In the genomic region with DNA sequence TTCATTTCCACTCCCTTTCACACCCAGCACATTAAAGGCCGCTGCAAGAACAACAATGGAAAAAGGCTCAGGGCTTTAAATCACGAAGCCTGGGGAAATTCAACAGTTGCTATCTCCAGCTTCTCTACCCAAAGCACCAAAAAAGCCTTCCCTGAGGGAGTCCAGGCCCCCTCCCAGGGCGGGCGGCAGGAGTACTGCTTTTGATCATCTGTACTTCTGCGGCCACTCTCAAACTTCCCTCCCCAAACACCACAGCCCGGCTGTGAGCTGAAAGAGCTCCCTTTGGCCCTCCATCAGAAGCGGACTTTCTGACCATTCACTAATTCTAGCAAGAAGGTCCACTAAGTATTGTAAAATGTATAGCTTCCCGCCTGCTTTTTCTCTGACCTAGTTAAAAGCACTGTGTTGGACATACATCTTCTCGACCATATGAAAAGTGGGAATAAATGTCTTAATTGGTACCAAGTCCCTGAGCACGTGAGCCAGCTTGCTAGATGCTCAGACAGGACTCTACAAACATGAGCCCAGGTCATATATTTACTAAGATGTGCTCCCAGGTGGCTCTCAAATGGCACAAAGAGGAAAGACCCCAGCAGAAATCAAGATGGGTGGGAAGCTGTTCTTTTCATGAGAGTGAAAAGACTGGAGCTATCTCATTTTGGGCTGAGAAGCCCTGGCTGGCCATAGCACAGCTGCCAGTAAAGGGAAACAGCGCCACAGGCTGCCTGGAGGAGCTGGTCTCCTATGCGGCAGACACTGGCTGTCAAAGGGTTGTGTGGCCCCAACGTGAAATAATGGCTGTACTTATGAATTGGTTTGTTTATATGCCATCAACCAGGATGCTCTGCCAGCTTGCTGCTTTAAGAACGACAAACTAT, we compare ENCODE assay signal across 9 cellular contexts. TPM values are rescaled to one million over a fixed set of nuclear protein-coding genes. Genes with fewer than 3 reads are reported as not detected.
DNase-seq lines count a peak whose midpoint lies in the region; ATAC-seq and TF ChIP-seq lines count a peak whose summit lies in the region.
"Had no signal": no experiment of that assay in that cellular context is flagged by ENCODE, and none has a peak within 500 bp of the region (broad histone marks: within the 10 kb centered on the region; RNA-seq: fewer than 3 reads in every experiment).

No MANE protein-coding gene starts in this region.

- H3K9me3 Mint-ChIP-seq in CD4-positive, alpha-beta memory T cell: peaks cover 0 to under 1% (median 0%) of the 10 kb centered on the region in 8 donors
- no peaks in the 10 kb centered on the region for H3K9me3 Mint-ChIP-seq in MCF 10A (ENCODE audit: unreplicated experiment)

- BruUV-seq in MCF 10A (replicated peaks; lab: Mats Ljungman, UMichigan): no TSS peak

- POLR2A ChIA-PET in CD4-positive, alpha-beta memory T cell (lab: Charles Lee; ENCODE audit: partially characterized antibody): interaction anchor here (1.0 to 2.7 kb wide), 3 partner anchors 27 to 146 kb away, joined by 3 to 10 read pairs (median 7); partner anchors contain the start of gene SIRT5
- POLR2A ChIA-PET in MCF 10A (lab: Yijun Ruan, JAX): interaction anchor here (0.6 to 1.4 kb wide), 3 partner anchors 11 to 31 kb away, joined by 3 to 4 read pairs (median 3); no protein-coding TSS in a partner anchor

- H3K27ac ChIP-seq in CD4-positive, alpha-beta memory T cell (ENCODE audit: low read depth, low read length): no peak overlapping the region
- H3K27ac ChIP-seq in transverse colon: peak overlapping the region; percentile 35 to 41 (median 38)

- H3K27me3 Mint-ChIP-seq in CD4-positive, alpha-beta memory T cell: no peaks in the 10 kb centered on the region
- H3K27me3 Mint-ChIP-seq in MCF 10A (ENCODE audit: insufficient read depth, unreplicated experiment): no peaks in the 10 kb centered on the region

- H3K36me3 Mint-ChIP-seq in CD4-positive, alpha-beta memory T cell: no peaks in the 10 kb centered on the region
- no peaks in the 10 kb centered on the region for H3K36me3 Mint-ChIP-seq in MCF 10A (ENCODE audit: insufficient read depth, unreplicated experiment)

- CTCF ChIA-PET in CD4-positive, alpha-beta memory T cell (lab: Charles Lee; ENCODE audit: partially characterized antibody): interaction anchor here (1.0 to 1.5 kb wide), 8 partner anchors 9 to 145 kb away, joined by 3 to 7 read pairs (median 3); partner anchors contain the start of gene SIRT5
- CTCF ChIA-PET in MCF 10A (lab: Yijun Ruan, JAX): interaction anchor here (0.7 kb wide), 1 partner anchor 14 kb away, joined by 4 read pairs; no protein-coding TSS in a partner anchor

- peak overlapping the region; percentile 7 to 24 for H3K4me3 ChIP-seq in CD4-positive, alpha-beta memory T cell (ENCODE audit: low read length in 2 of 2)
- no peak overlapping the region for H3K4me3 ChIP-seq in transverse colon

- peak overlapping the region; percentile 67 to 90 (median 85) for H3K27ac Mint-ChIP-seq in CD4-positive, alpha-beta memory T cell
- peak overlapping the region; percentile 68 for H3K27ac Mint-ChIP-seq in MCF 10A (ENCODE audit: low read depth, unreplicated experiment)

- no peaks in the 10 kb centered on the region for H3K27me3 ChIP-seq in CD4-positive, alpha-beta memory T cell (ENCODE audit: insufficient read depth, low read length)
- H3K27me3 ChIP-seq in transverse colon: no peaks in the 10 kb centered on the region

- no peaks in the 10 kb centered on the region for H3K36me3 ChIP-seq in CD4-positive, alpha-beta memory T cell (ENCODE audit: insufficient read depth, low read length)
- no peaks in the 10 kb centered on the region for H3K36me3 ChIP-seq in transverse colon

- H3K9me3 ChIP-seq in CD4-positive, alpha-beta memory T cell (ENCODE audit: control insufficient read depth in 1 of 2, low read length in 2 of 2): no peaks in the 10 kb centered on the region
- no peaks in the 10 kb centered on the region for H3K9me3 ChIP-seq in transverse colon

- ATAC-seq in GM19025 (IDR thresholded peaks at IDR 0.05; ENCODE audit: low read depth, unreplicated experiment) (peak; percentile 24), HG03103 (IDR thresholded peaks at IDR 0.05; ENCODE audit: low read depth, unreplicated experiment) (peak; percentile 17)
- ATAC-seq: HCT116 had no signal

- no peak for TF ChIP-seq EP300 in transverse colon (IDR thresholded peaks at IDR 0.05; ENCODE audit: low read depth)

- peaks cover 45% of the 10 kb centered on the region for H3K4me1 ChIP-seq in CD4-positive, alpha-beta memory T cell (ENCODE audit: insufficient read depth, low read length)
- peaks cover 0 to 31% (median 9%) of the 10 kb centered on the region in 4 donors for H3K4me1 ChIP-seq in transverse colon

- intact Hi-C loops in CD4-positive, alpha-beta memory T cell (cut with micrococcal nuclease): loop anchor here (5.0 to 10.0 kb wide), 2 partner anchors 59 to 74 kb away; partner anchors contain the start of gene GFOD1
- intact Hi-C loops in MCF 10A (cut with micrococcal nuclease): no loop called here
- intact Hi-C loops in transverse colon (cut with DNase I; ENCODE audit: low total_unique reads): no loop called here

- no peak for DNase-seq in CD4-positive, alpha-beta memory T cell
- DNase-seq in MCF 10A (ENCODE audit: unreplicated experiment): no peak
- DNase-seq in transverse colon: no peak
- DNase-seq in effector CD8-positive, alpha-beta T cell (lab: John Stamatoyannopoulos, UW): no peak
- DNase-seq in GM19240 (ENCODE audit: insufficient read length, low spot score): no peak
- no peak for DNase-seq in hepatic stellate cell (ENCODE audit: low spot score)

- TF ChIP-seq CTCF in MCF 10A (IDR thresholded peaks at IDR 0.05; ENCODE audit: unreplicated experiment) (no peak), transverse colon (IDR thresholded peaks at IDR 0.05) (no peak)

- peaks cover 29 to 64% (median 40%) of the 10 kb centered on the region in 4 donors for H3K4me1 Mint-ChIP-seq in CD4-positive, alpha-beta memory T cell
- peaks cover 32% of the 10 kb centered on the region for H3K4me1 Mint-ChIP-seq in MCF 10A (ENCODE audit: insufficient read depth, unreplicated experiment)

- peak overlapping the region; percentile 73 to 88 (median 82) for H3K4me3 Mint-ChIP-seq in CD4-positive, alpha-beta memory T cell
- no peak overlapping the region for H3K4me3 Mint-ChIP-seq in MCF 10A (ENCODE audit: unreplicated experiment)

- in situ Hi-C loops in transverse colon (cut with MboI; ENCODE audit: low pct_ligation_motif_present in 1 of 4, low pct_unique_long_range_greater_than_20kb in 1 of 4, low sequenced_read_pairs in 3 of 4): no loop called here

- 68 to 78% methylated on average over 3 to 14 of the region's 14 CpGs for WGBS in transverse colon (ENCODE audit: low coverage in 1 of 2), 2 donors

- TF ChIP-seq POLR2A in transverse colon (IDR thresholded peaks at IDR 0.05): no peak

RNA-seq across cellular contexts. Expression of gene GFOD1, which starts 58.6 kb away (rescaled TPM):
- total RNA-seq in CD4-positive, alpha-beta memory T cell: 1 to 10 TPM in 1 of 2 experiments, under 1 TPM in 1; 0.97 to 1.1 TPM
- polyA plus RNA-seq in CD4-positive, alpha-beta memory T cell: under 1 TPM in 1 of 2 donors, not detected in 1; 0.95 TPM
- total RNA-seq in MCF 10A (2022) (7.1 and 9.5 TPM in 2 replicates), transverse colon (10 to 100 TPM in 3 of 4 donors, 1 to 10 TPM in 1; 8.4 to 36.7 (median 19.9) TPM)

Comparison
In these comparisons a context has a peak if more than half of its experiments do, and no peak if none do; other contexts are left out.
1. H3K4me3 ChIP-seq: peak in CD4-positive, alpha-beta memory T cell (2 of 2); none in transverse colon (0 of 4).